20 cellular contexts compared by ENCODE assay signal in genomic region chr11:116330439-116331185, GRCh38.
DNase-seq lines count a peak whose midpoint lies in the region; ATAC-seq and TF ChIP-seq lines count a peak whose summit lies in the region.
"Had no signal": no experiment of that assay in that cellular context is flagged by ENCODE, and none has a peak within 500 bp of the region (broad histone marks: within the 10 kb centered on the region; RNA-seq: fewer than 3 reads in every experiment).

No MANE protein-coding gene starts in this region.

- peaks cover 15% of the 10 kb centered on the region for H3K27me3 ChIP-seq in left ventricle myocardium inferior (ENCODE audit: low read depth)
- no peaks in the 10 kb centered on the region for H3K27me3 ChIP-seq in aorta (ENCODE audit: control insufficient read depth in 1 of 2, insufficient read depth in 2 of 2, low read length in 1 of 2)
- H3K27me3 ChIP-seq: BLaER1 had no signal

- no peaks in the 10 kb centered on the region for H3K4me1 Mint-ChIP-seq in activated T-cell treated with anti-CD3 and anti-CD28 coated beads, Interleukin-2, amount 50 U/mL, for 72 hours (ENCODE audit: low read depth)
- H3K4me1 Mint-ChIP-seq: CD4-positive, CD25-positive, alpha-beta regulatory T cell had no signal

- H3K27me3 Mint-ChIP-seq in activated T-cell treated with anti-CD3 and anti-CD28 coated beads, Interleukin-2, amount 50 U/mL, for 72 hours (ENCODE audit: low read depth) = no peaks in the 10 kb centered on the region

- H3K27ac ChIP-seq in left ventricle myocardium inferior (replicated peaks) (no peak overlapping the region), aorta (ENCODE audit: low read depth in 1 of 2, low read length in 2 of 2) (no peak overlapping the region)
- H3K27ac ChIP-seq: BLaER1, SK-N-MC had no signal

- ATAC-seq in aorta (ENCODE audit: low FRiP score) = peak; percentile 22
- ATAC-seq in activated T-cell treated with anti-CD3 and anti-CD28 coated beads, Interleukin-2, amount 50 U/mL, for 72 hours (replicated peaks in 1 of 2) = no peak
- ATAC-seq in HG02763 (IDR thresholded peaks at IDR 0.05; ENCODE audit: unreplicated experiment) = no peak

- H3K4me3 ChIP-seq in left ventricle myocardium inferior (no peak overlapping the region), aorta (ENCODE audit: low read length in 2 of 2) (no peak overlapping the region)
- H3K4me3 ChIP-seq: BLaER1, SK-N-MC had no signal

- H3K9me3 Mint-ChIP-seq in activated T-cell treated with anti-CD3 and anti-CD28 coated beads, Interleukin-2, amount 50 U/mL, for 72 hours = peaks cover 0 to 3% of the 10 kb centered on the region in 2 donors

- peaks cover 3% of the 10 kb centered on the region for H3K4me1 ChIP-seq in left ventricle myocardium inferior
- no peaks in the 10 kb centered on the region for H3K4me1 ChIP-seq in aorta (ENCODE audit: control insufficient read depth in 1 of 2, insufficient read depth in 2 of 2, low read length in 2 of 2)
- H3K4me1 ChIP-seq: BLaER1 had no signal

- WGBS in aorta, 2 donors = 81 to 86% methylated on average over 7 of the region's 7 CpGs

- H3K27ac Mint-ChIP-seq in activated T-cell treated with anti-CD3 and anti-CD28 coated beads, Interleukin-2, amount 50 U/mL, for 72 hours = no peak overlapping the region

- TF ChIP-seq CTCF in left ventricle myocardium inferior (IDR thresholded peaks at IDR 0.05; ENCODE audit: borderline replicate concordance) = no peak

- intact Hi-C loops in left ventricle myocardium inferior (cut with micrococcal nuclease) = no loop called here
- intact Hi-C loops in aorta (cut with DNase I) = no loop called here

- no peaks in the 10 kb centered on the region for H3K9me3 ChIP-seq in left ventricle myocardium inferior (replicated peaks)
- no peaks in the 10 kb centered on the region for H3K9me3 ChIP-seq in aorta (ENCODE audit: control insufficient read depth, low read length)
- H3K9me3 ChIP-seq: BLaER1 had no signal

- no peak overlapping the region for H3K4me3 Mint-ChIP-seq in activated T-cell treated with anti-CD3 and anti-CD28 coated beads, Interleukin-2, amount 50 U/mL, for 72 hours
- H3K4me3 Mint-ChIP-seq: CD4-positive, CD25-positive, alpha-beta regulatory T cell had no signal

- peak; percentile 29 for DNase-seq in ecto neural progenitor cell (ENCODE audit: low spot score)
- DNase-seq in left ventricle myocardium inferior = peak; percentile 20
- DNase-seq in medulla oblongata (ENCODE audit: extremely low spot score) = peak; percentile 21
- DNase-seq in aorta = no peak
- no peak for DNase-seq in NCI-H345 treated with DMSO at 0.1 percent for 48 hours (lab: John Stamatoyannopoulos, UW; ENCODE audit: unreplicated experiment)
- DNase-seq in activated T-cell treated with anti-CD3 and anti-CD28 coated beads, Interleukin-2, amount 50 U/mL, for 72 hours = no peak
- DNase-seq: CD4-positive, CD25-positive, alpha-beta regulatory T cell; DMS153; NCI-H1092 treated with DMSO at 0.1 percent for 48 hours; NCI-H1436; NCI-H187 treated with DMSO at 0.1 percent for 48 hours; NCI-H2171 treated with DMSO at 0.1 percent for 48 hours; NCI-H345; NCI-H524 treated with DMSO at 0.1 percent for 48 hours; NCI-H774; RPMI8226; SIG-M5 had no signal

- no peaks in the 10 kb centered on the region for H3K36me3 ChIP-seq in left ventricle myocardium inferior
- H3K36me3 ChIP-seq in aorta (ENCODE audit: control insufficient read depth in 1 of 2, insufficient read depth in 2 of 2, low read length in 1 of 2) = no peaks in the 10 kb centered on the region
- H3K36me3 ChIP-seq: BLaER1 had no signal

- H3K36me3 Mint-ChIP-seq in activated T-cell treated with anti-CD3 and anti-CD28 coated beads, Interleukin-2, amount 50 U/mL, for 72 hours (ENCODE audit: insufficient read depth in 2 of 2) = no peaks in the 10 kb centered on the region
- H3K36me3 Mint-ChIP-seq: CD4-positive, CD25-positive, alpha-beta regulatory T cell had no signal

Comparison
In these comparisons a context has a peak if more than half of its experiments do, and no peak if none do; other contexts are left out.
1. DNase-seq: peak in ecto neural progenitor cell (single experiment), left ventricle myocardium inferior (single experiment) and medulla oblongata (single experiment); none in aorta (0 of 2), NCI-H345 treated with DMSO at 0.1 percent for 48 hours (single experiment) and activated T-cell treated with anti-CD3 and anti-CD28 coated beads, Interleukin-2, amount 50 U/mL, for 72 hours (0 of 2).